23 cellular contexts compared by ENCODE assay signal in genomic region chr2:134707330-134707676, GRCh38. TPM values are rescaled to one million over a fixed set of nuclear protein-coding genes. Genes with fewer than 3 reads are reported as not detected.
DNase-seq lines count a peak whose midpoint lies in the region; ATAC-seq, FAIRE-seq and TF ChIP-seq lines count a peak whose summit lies in the region.
"Had no signal": no experiment of that assay in that cellular context is flagged by ENCODE, and none has a peak within 500 bp of the region (broad histone marks: within the 10 kb centered on the region; RNA-seq: fewer than 3 reads in every experiment).

No MANE protein-coding gene starts in this region.

- no peak for ATAC-seq in T-cell (replicated peaks in 1 of 4)
- ATAC-seq: GM12878 had no signal

- FAIRE-seq in astrocyte (lab: Jason Lieb, UNC): no peak
- FAIRE-seq: G401.6, GM12878 had no signal

- peak overlapping the region; percentile 51 for H3K4me2 ChIP-seq in mammary epithelial cell (ENCODE audit: insufficient read depth, low read depth, low read length)
- H3K4me2 ChIP-seq in astrocyte (ENCODE audit: low read length): peak overlapping the region; percentile 67

- WGBS in mammary epithelial cell (ENCODE audit: low coverage, missing lambda C conversion rate): 42% methylated on average over 5 of the region's 5 CpGs
- 95 to 100% methylated on average over 4 of the region's 5 CpGs for WGBS in mesodermal cell (ENCODE audit: insufficient coverage in 2 of 2), 2 experiments

- H3K4me1 ChIP-seq in mammary epithelial cell (ENCODE audit: insufficient read depth, low read length) (peaks cover 29% of the 10 kb centered on the region), astrocyte (ENCODE audit: insufficient read depth, low read length) (peaks cover 12% of the 10 kb centered on the region), mesodermal cell (ENCODE audit: control insufficient read depth, insufficient read depth, low read length, poor library complexity, severe bottlenecking) (peaks cover 16% of the 10 kb centered on the region)

- H3K27me3 Mint-ChIP-seq in MCF 10A (ENCODE audit: insufficient read depth, unreplicated experiment) (peaks cover 38% of the 10 kb centered on the region), astrocyte (ENCODE audit: low read depth, unreplicated experiment) (peaks cover 13% of the 10 kb centered on the region), T-cell (peaks cover 30 to 46% of the 10 kb centered on the region in 2 donors), chondrocyte (ENCODE audit: low read depth) (peaks cover 65% of the 10 kb centered on the region)
- H3K27me3 Mint-ChIP-seq in T-helper 2 cell treated with Interferon-gamma antibody and Interleukin-4, amounts not matched to agents 5 μg/mL and 100 μg/mL, for 36 hours (ENCODE audit: low read depth): peaks cover 80% of the 10 kb centered on the region

- POLR2A ChIA-PET in MCF 10A (lab: Yijun Ruan, JAX): no interaction called here
- POLR2A ChIA-PET in T-cell (lab: Charles Lee): no interaction called here

- H3K27ac Mint-ChIP-seq in MCF 10A (ENCODE audit: low read depth, unreplicated experiment) (no peak overlapping the region), astrocyte (ENCODE audit: unreplicated experiment) (no peak overlapping the region), T-cell (no peak overlapping the region), chondrocyte (ENCODE audit: unreplicated experiment) (no peak overlapping the region)
- no peak overlapping the region for H3K27ac Mint-ChIP-seq in T-helper 2 cell treated with Interferon-gamma antibody and Interleukin-4, amounts not matched to agents 5 μg/mL and 100 μg/mL, for 36 hours
- H3K27ac Mint-ChIP-seq: HFFc6 had no signal

- H3K27me3 ChIP-seq in mammary epithelial cell (ENCODE audit: insufficient read depth, low read length) (no peaks in the 10 kb centered on the region), astrocyte (ENCODE audit: insufficient read depth, low read length) (no peaks in the 10 kb centered on the region)

- peaks cover 7% of the 10 kb centered on the region for H3K36me3 Mint-ChIP-seq in MCF 10A (ENCODE audit: insufficient read depth, unreplicated experiment)
- H3K36me3 Mint-ChIP-seq in astrocyte (ENCODE audit: low read depth, unreplicated experiment): no peaks in the 10 kb centered on the region
- no peaks in the 10 kb centered on the region for H3K36me3 Mint-ChIP-seq in T-cell
- peaks cover 2% of the 10 kb centered on the region for H3K36me3 Mint-ChIP-seq in chondrocyte (ENCODE audit: low read depth)
- no peaks in the 10 kb centered on the region for H3K36me3 Mint-ChIP-seq in T-helper 2 cell treated with Interferon-gamma antibody and Interleukin-4, amounts not matched to agents 5 μg/mL and 100 μg/mL, for 36 hours (ENCODE audit: low read depth)

- TF ChIP-seq CTCF in mammary epithelial cell (conservative IDR thresholded peaks at IDR 0.05 in 1 of 2, IDR thresholded peaks at IDR 0.05 in 1 of 2; ENCODE audit: extremely low read depth in 1 of 2, insufficient read depth in 1 of 2, low read depth in 1 of 2, low read length in 2 of 2): no peak
- no peak for TF ChIP-seq CTCF in MCF 10A (IDR thresholded peaks at IDR 0.05; ENCODE audit: unreplicated experiment)
- no peak for TF ChIP-seq CTCF in astrocyte (IDR thresholded peaks at IDR 0.05; ENCODE audit: insufficient read depth, low read depth, low read length)
- TF ChIP-seq CTCF in GM10266 (IDR thresholded peaks at IDR 0.05; ENCODE audit: control insufficient read depth, insufficient read depth, low read depth, missing control alignments): no peak
- no peak for TF ChIP-seq CTCF in chondrocyte (IDR thresholded peaks at IDR 0.05)

- H3K4me1 Mint-ChIP-seq in MCF 10A (ENCODE audit: insufficient read depth, unreplicated experiment) (no peaks in the 10 kb centered on the region), astrocyte (ENCODE audit: low read depth, unreplicated experiment) (peaks cover 19% of the 10 kb centered on the region), T-cell (peaks cover 23 to 28% (median 26%) of the 10 kb centered on the region in 3 donors), chondrocyte (ENCODE audit: low read depth) (peaks cover 8% of the 10 kb centered on the region)
- H3K4me1 Mint-ChIP-seq in T-helper 2 cell treated with Interferon-gamma antibody and Interleukin-4, amounts not matched to agents 5 μg/mL and 100 μg/mL, for 36 hours (ENCODE audit: low read depth): peaks cover 12% of the 10 kb centered on the region

- CTCF ChIA-PET in mammary epithelial cell (lab: Charles Lee; ENCODE audit: low non-redundant PET) (interaction anchor here (0.7 kb wide), 1 partner anchor 227 kb away, joined by 5 read pairs; no protein-coding TSS in a partner anchor), MCF 10A (lab: Yijun Ruan, JAX) (no interaction called here), T-cell (lab: Charles Lee) (interaction anchor here in 1 of 2 donors (0.5 kb wide), 1 partner anchor 750 kb away, joined by 3 read pairs; no protein-coding TSS in a partner anchor)

- no peak overlapping the region for H3K4me3 Mint-ChIP-seq in MCF 10A (ENCODE audit: unreplicated experiment)
- H3K4me3 Mint-ChIP-seq in astrocyte (ENCODE audit: unreplicated experiment): no peak overlapping the region
- peak overlapping the region in 1 of 3 donors; percentile 77 for H3K4me3 Mint-ChIP-seq in T-cell
- H3K4me3 Mint-ChIP-seq in chondrocyte (ENCODE audit: unreplicated experiment): no peak overlapping the region
- no peak overlapping the region for H3K4me3 Mint-ChIP-seq in T-helper 2 cell treated with Interferon-gamma antibody and Interleukin-4, amounts not matched to agents 5 μg/mL and 100 μg/mL, for 36 hours
- H3K4me3 Mint-ChIP-seq: HFFc6 had no signal

- H2AFZ ChIP-seq in mammary epithelial cell (ENCODE audit: low read depth, low read length) (peak overlapping the region; percentile 91), astrocyte (ENCODE audit: low read depth, low read length) (peak overlapping the region; percentile 72)

- no TSS peak for BruUV-seq in mammary epithelial cell (replicated peaks; lab: Mats Ljungman, UMichigan)
- no TSS peak for BruUV-seq in MCF 10A (replicated peaks; lab: Mats Ljungman, UMichigan)

- dilution Hi-C loops in mammary epithelial cell (cut with HindIII; ENCODE audit: low sequenced_read_pairs): no loop called here

- H4K20me1 ChIP-seq in mammary epithelial cell (ENCODE audit: insufficient read depth, low read length) (no peaks in the 10 kb centered on the region), astrocyte (ENCODE audit: insufficient read depth, low read length) (no peaks in the 10 kb centered on the region)

- H3K4me3 ChIP-seq in mammary epithelial cell (replicated peaks in 1 of 3; ENCODE audit: insufficient read depth in 1 of 3, low read depth in 2 of 3, low read length in 3 of 3): no peak overlapping the region
- no peak overlapping the region for H3K4me3 ChIP-seq in astrocyte (ENCODE audit: insufficient read depth, low read depth, low read length)
- no peak overlapping the region for H3K4me3 ChIP-seq in mesodermal cell (ENCODE audit: extremely low read depth, insufficient read depth, low read length, poor library complexity, severe bottlenecking)
- H3K4me3 ChIP-seq: GM12878 had no signal

- H3K79me2 ChIP-seq in mammary epithelial cell (ENCODE audit: insufficient read depth, low read length): no peaks in the 10 kb centered on the region
- H3K79me2 ChIP-seq in astrocyte (ENCODE audit: insufficient read depth, low read length): no peaks in the 10 kb centered on the region

- in situ Hi-C loops in mammary epithelial cell (cut with MboI; ENCODE audit: low sequenced_read_pairs in 2 of 2): no loop called here

- no peaks in the 10 kb centered on the region for H3K36me3 ChIP-seq in mammary epithelial cell (ENCODE audit: insufficient read depth, low read length)
- no peaks in the 10 kb centered on the region for H3K36me3 ChIP-seq in astrocyte (ENCODE audit: insufficient read depth, low read length)
- no peaks in the 10 kb centered on the region for H3K36me3 ChIP-seq in mesodermal cell (ENCODE audit: control insufficient read depth, insufficient read depth, low read length)

- H3K27ac ChIP-seq in mammary epithelial cell (ENCODE audit: insufficient read depth, low read depth, low read length) (no peak overlapping the region), astrocyte (ENCODE audit: low read depth, low read length) (no peak overlapping the region), mesodermal cell (ENCODE audit: low read depth, low read length, severe bottlenecking) (peak overlapping the region; percentile 45)
- H3K27ac ChIP-seq: 22Rv1 had no signal

- no peaks in the 10 kb centered on the region for H3K9me3 ChIP-seq in mammary epithelial cell (replicated peaks; ENCODE audit: insufficient read depth, low read length)
- no peaks in the 10 kb centered on the region for H3K9me3 ChIP-seq in astrocyte (ENCODE audit: insufficient read depth, low read depth, low read length)
- peaks cover 3% of the 10 kb centered on the region for H3K9me3 ChIP-seq in mesodermal cell (ENCODE audit: control insufficient read depth, low read length)

- intact Hi-C loops in mammary epithelial cell (cut with micrococcal nuclease) (no loop called here), MCF 10A (cut with micrococcal nuclease) (no loop called here)

- no peaks in the 10 kb centered on the region for H3K9me3 Mint-ChIP-seq in MCF 10A (ENCODE audit: unreplicated experiment)
- H3K9me3 Mint-ChIP-seq in astrocyte (ENCODE audit: unreplicated experiment): peaks cover 3% of the 10 kb centered on the region
- H3K9me3 Mint-ChIP-seq in T-cell: no peaks in the 10 kb centered on the region
- H3K9me3 Mint-ChIP-seq in chondrocyte (ENCODE audit: low read depth): no peaks in the 10 kb centered on the region
- H3K9me3 Mint-ChIP-seq in T-helper 2 cell treated with Interferon-gamma antibody and Interleukin-4, amounts not matched to agents 5 μg/mL and 100 μg/mL, for 36 hours: no peaks in the 10 kb centered on the region
- H3K9me3 Mint-ChIP-seq: HFFc6 had no signal

- H3K9ac ChIP-seq in mammary epithelial cell (ENCODE audit: insufficient read depth, low read length) (no peak overlapping the region), astrocyte (ENCODE audit: low read length) (no peak overlapping the region)

- DNase-seq in mammary epithelial cell (no peak), MCF 10A (ENCODE audit: unreplicated experiment) (no peak), astrocyte (ENCODE audit: low read depth) (no peak), GM10266 (ENCODE audit: extremely low spot score) (no peak), T-cell (no peak), chondrocyte (ENCODE audit: low spot score) (no peak)
- no peak for DNase-seq in T-helper 2 cell treated with Interferon-gamma antibody and Interleukin-4, amounts not matched to agents 5 μg/mL and 100 μg/mL, for 36 hours (ENCODE audit: low spot score)
- DNase-seq: CD8-positive, alpha-beta memory T cell; DND-41; HFFc6; MV-4-11; NCI-H1417; NCI-H1930; NCI-H69; NK-92 treated with Interleukin-12 subunit alpha and Interleukin-12 subunit beta, amount 100 ng/mL, for 24 hours; SIG-M5 had no signal

RNA-seq across cellular contexts. Expression of gene TMEM163, which starts 11.5 kb away (rescaled TPM):
- not detected for total RNA-seq in mammary epithelial cell
- polyA plus RNA-seq in mammary epithelial cell: 0.14 TPM
- not detected for polyA minus RNA-seq in mammary epithelial cell
- total RNA-seq in MCF 10A (2022): not detected in 2 replicates
- total RNA-seq in astrocyte: 0.12 and 0.18 TPM in 2 replicates
- polyA plus RNA-seq in mesodermal cell (2013, experiment 1 of 2): 2.2 TPM
- 0.96 TPM for polyA plus RNA-seq in mesodermal cell (2013, experiment 2 of 2)
- total RNA-seq in T-cell: under 1 TPM; 0.18 to 0.73 (median 0.35) TPM
- 0.07 TPM in 1 of 3 replicates, not detected in the others for total RNA-seq in chondrocyte
- total RNA-seq: CD8-positive, alpha-beta memory T cell; H4; HFFc6 had no signal
- polyA plus RNA-seq: AG04450, BJ had no signal
